In genomic region chr6:116615937-116616756, GRCh38 we compare ENCODE assay signal across 8 cellular contexts. TPM values are rescaled to one million over a fixed set of nuclear protein-coding genes. Genes with fewer than 3 reads are reported as not detected.
DNase-seq lines count a peak whose midpoint lies in the region; ATAC-seq and TF ChIP-seq lines count a peak whose summit lies in the region.

RSPH4A (plus strand) TSS chr6:116616479; CDS start chr6:116616624, 145 bp downstream.

- DNase-seq in GM10248 (ENCODE audit: extremely low spot score), result peak; percentile 85
- peak; percentile 99 for DNase-seq in NCI-H1105 treated with DMSO at 0.1 percent for 48 hours (lab: John Stamatoyannopoulos, UW)
- peak; percentile 82 for DNase-seq in SW480 (ENCODE audit: low spot score)
- DNase-seq in amniotic stem cell (lab: John Stamatoyannopoulos, UW), result peak; percentile 95
- peak; percentile 90 for DNase-seq in left ventricle myocardium inferior
- DNase-seq in posterior cingulate gyrus, result peak; percentile 66 to 98 (median 86)
- peak; percentile 89 for DNase-seq in ureter (ENCODE audit: low spot score)

- H3K27me3 ChIP-seq in left ventricle myocardium inferior (ENCODE audit: low read depth), result no peaks in the 10 kb centered on the region

- no peaks in the 10 kb centered on the region for H3K36me3 ChIP-seq in left ventricle myocardium inferior

- POLR2A ChIA-PET in GM10248 (lab: Yijun Ruan, JAX), result no interaction called here

- H3K4me1 ChIP-seq in left ventricle myocardium inferior, result peaks cover 18% of the 10 kb centered on the region

- H3K9me3 ChIP-seq in left ventricle myocardium inferior (replicated peaks), result no peaks in the 10 kb centered on the region

- CTCF ChIA-PET in GM10248 (lab: Yijun Ruan, JAX), result interaction anchor here (0.7 to 1.5 kb wide), 7 partner anchors 10 to 348 kb away, joined by 3 to 5 read pairs (median 3); partner anchors contain the start of gene RWDD1

- intact Hi-C loops in left ventricle myocardium inferior (cut with micrococcal nuclease) (no loop called here), posterior cingulate gyrus (cut with DNase I) (loop anchor here (2.0 kb wide), 1 partner anchor 45 kb away; the partner anchor contains the start of gene RWDD1)

- no peak within 1 kb of the TSS for H3K27ac ChIP-seq in left ventricle myocardium inferior (replicated peaks)

- H3K4me3 ChIP-seq in left ventricle myocardium inferior, result peak within 1 kb of the TSS; percentile 73

- peak; percentile 22 for TF ChIP-seq CTCF in GM10248 (IDR thresholded peaks at IDR 0.05; ENCODE audit: control extremely low read depth, extremely low read depth, low read depth, missing control alignments)
- TF ChIP-seq CTCF in left ventricle myocardium inferior (IDR thresholded peaks at IDR 0.05; ENCODE audit: borderline replicate concordance), result no peak

- peak; percentile 100 for ATAC-seq in HG02759 (IDR thresholded peaks at IDR 0.05; ENCODE audit: unreplicated experiment)

RNA-seq across cellular contexts. Expression of gene RSPH4A, which starts in this region (rescaled TPM):
- total RNA-seq in left ventricle myocardium inferior (not detected), ureter (0.55 TPM)

Comparison
In these comparisons a context has a peak if more than half of its experiments do, and no peak if none do; other contexts are left out.
1. Peak in DNase-seq and H3K4me3 ChIP-seq in left ventricle myocardium inferior; RNA of the gene not detected or under 1 TPM.
2. Peak in DNase-seq in ureter; RNA of the gene not detected or under 1 TPM.